ENCODE assay signal across 9 cellular contexts in genomic region chr1:223700942-223701637, GRCh38. TPM values are rescaled to one million over a fixed set of nuclear protein-coding genes. Genes with fewer than 3 reads are reported as not detected.
DNase-seq lines count a peak whose midpoint lies in the region; ATAC-seq and TF ChIP-seq lines count a peak whose summit lies in the region.
"Had no signal": no experiment of that assay in that cellular context is flagged by ENCODE, and none has a peak within 500 bp of the region (broad histone marks: within the 10 kb centered on the region; RNA-seq: fewer than 3 reads in every experiment).

No MANE protein-coding gene starts in this region.

- H3K36me3 ChIP-seq in spleen: no peaks in the 10 kb centered on the region

- H3K27ac ChIP-seq in spleen: peak overlapping the region in 7 of 8 donors; percentile 29 to 54 (median 43)

- H3K4me3 ChIP-seq in spleen: no peak overlapping the region

- peaks cover 0 to 29% (median 14%) of the 10 kb centered on the region in 6 donors for H3K4me1 ChIP-seq in spleen

- H3K27me3 Mint-ChIP-seq in activated naive CD4-positive, alpha-beta T cell treated with anti-CD3 and anti-CD28 coated beads, Interleukin-2, amount 10 ng/mL, durations not matched to agents 7 days and 5 days: peaks cover 13% of the 10 kb centered on the region
- peaks cover 11% of the 10 kb centered on the region for H3K27me3 Mint-ChIP-seq in glutamatergic neuron (ENCODE audit: unreplicated experiment)

- no peaks in the 10 kb centered on the region for H3K27me3 ChIP-seq in spleen (replicated peaks in 1 of 7)

- CTCF ChIA-PET in activated naive CD4-positive, alpha-beta T cell treated with anti-CD3 and anti-CD28 coated beads, Interleukin-2, amount 10 ng/mL, durations not matched to agents 7 days and 5 days (lab: Charles Lee): interaction anchor here (0.6 to 3.9 kb wide), 7 partner anchors 11 to 724 kb away, joined by 3 to 62 read pairs (median 3); partner anchors contain the start of gene CAPN2

- no peak overlapping the region for H3K4me3 Mint-ChIP-seq in activated naive CD4-positive, alpha-beta T cell treated with anti-CD3 and anti-CD28 coated beads, Interleukin-2, amount 10 ng/mL, durations not matched to agents 7 days and 5 days
- H3K4me3 Mint-ChIP-seq in glutamatergic neuron (ENCODE audit: unreplicated experiment): no peak overlapping the region

- no peak overlapping the region for H3K27ac Mint-ChIP-seq in activated naive CD4-positive, alpha-beta T cell treated with anti-CD3 and anti-CD28 coated beads, Interleukin-2, amount 10 ng/mL, durations not matched to agents 7 days and 5 days
- H3K27ac Mint-ChIP-seq in glutamatergic neuron (ENCODE audit: unreplicated experiment): peak overlapping the region; percentile 43

- WGBS in spleen, 5 donors: 71 to 82% (median 74%) methylated on average over 6 to 8 of the region's 8 CpGs

- peaks cover 10% of the 10 kb centered on the region for H3K4me1 Mint-ChIP-seq in activated naive CD4-positive, alpha-beta T cell treated with anti-CD3 and anti-CD28 coated beads, Interleukin-2, amount 10 ng/mL, durations not matched to agents 7 days and 5 days
- no peaks in the 10 kb centered on the region for H3K4me1 Mint-ChIP-seq in glutamatergic neuron (ENCODE audit: low read depth, unreplicated experiment)

- H3K9me3 Mint-ChIP-seq in activated naive CD4-positive, alpha-beta T cell treated with anti-CD3 and anti-CD28 coated beads, Interleukin-2, amount 10 ng/mL, durations not matched to agents 7 days and 5 days: no peaks in the 10 kb centered on the region
- peaks cover 5% of the 10 kb centered on the region for H3K9me3 Mint-ChIP-seq in glutamatergic neuron (ENCODE audit: unreplicated experiment)

- H3K9me3 ChIP-seq in spleen: no peaks in the 10 kb centered on the region

- no peaks in the 10 kb centered on the region for H3K36me3 Mint-ChIP-seq in activated naive CD4-positive, alpha-beta T cell treated with anti-CD3 and anti-CD28 coated beads, Interleukin-2, amount 10 ng/mL, durations not matched to agents 7 days and 5 days
- no peaks in the 10 kb centered on the region for H3K36me3 Mint-ChIP-seq in glutamatergic neuron (ENCODE audit: unreplicated experiment)

- intact Hi-C loops in spleen (cut with DNase I; ENCODE audit: low total_unique reads): no loop called here

- peak; percentile 29 for DNase-seq in activated naive CD4-positive, alpha-beta T cell treated with Interleukin-2 at 50 U/mL for 16 hours
- DNase-seq in activated naive CD4-positive, alpha-beta T cell treated with anti-CD3 and anti-CD28 coated beads, Interleukin-2, amount 10 ng/mL, durations not matched to agents 7 days and 5 days: no peak
- DNase-seq in UCSD-AML1 (lab: John Stamatoyannopoulos, UW; ENCODE audit: unreplicated experiment) (peak; percentile 35), glutamatergic neuron (peak; percentile 58), spleen (no peak), Kasumi-1 (lab: John Stamatoyannopoulos, UW) (no peak)

- no peak for ATAC-seq in GM18909 (IDR thresholded peaks at IDR 0.05; ENCODE audit: poor library complexity, unreplicated experiment)
- ATAC-seq in HG02759 (IDR thresholded peaks at IDR 0.05; ENCODE audit: unreplicated experiment): no peak

- no peak for TF ChIP-seq POLR2A in spleen (IDR thresholded peaks at IDR 0.05)

- TF ChIP-seq CTCF in glutamatergic neuron (IDR thresholded peaks at IDR 0.05; ENCODE audit: partially characterized antibody, unreplicated experiment): no peak
- TF ChIP-seq CTCF in spleen (IDR thresholded peaks at IDR 0.05 in 8 of 11, conservative IDR thresholded peaks at IDR 0.05 in 3 of 11): no peak

RNA-seq across cellular contexts. Expression of gene CAPN2, which starts 11.2 kb away (rescaled TPM):
- total RNA-seq in glutamatergic neuron (ENCODE audit: unreplicated experiment) (25.6 TPM), spleen (100 to 1,000 TPM in 1 of 7 donors, 10 to 100 TPM in 6; 48.8 to 106 (median 88.8) TPM)
- polyA plus RNA-seq in spleen: 10 to 100 TPM; 20.5 to 50.7 (median 35.7) TPM

RNA-seq across cellular contexts. Expression of gene CAPN8, which starts 35.6 kb away (rescaled TPM):
- total RNA-seq in glutamatergic neuron (ENCODE audit: unreplicated experiment) (not detected), spleen (under 1 TPM in 1 of 7 donors, not detected in 6; 0.73 TPM)
- polyA plus RNA-seq in spleen: under 1 TPM in 1 of 3 donors, not detected in 2; 0.08 TPM
- total RNA-seq: subcutaneous adipose tissue had no signal

Comparison
In these comparisons a context has a peak if more than half of its experiments do, and no peak if none do; other contexts are left out.
1. DNase-seq: peak in activated naive CD4-positive, alpha-beta T cell treated with Interleukin-2 at 50 U/mL for 16 hours (single experiment), UCSD-AML1 (single experiment) and glutamatergic neuron (single experiment); none in activated naive CD4-positive, alpha-beta T cell treated with anti-CD3 and anti-CD28 coated beads, Interleukin-2, amount 10 ng/mL, durations not matched to agents 7 days and 5 days (single experiment), spleen (single experiment) and Kasumi-1 (0 of 2).